ENCODE assay signal across 9 cellular contexts in genomic region chr19:24033962-24034342, GRCh38. TPM values are rescaled to one million over a fixed set of nuclear protein-coding genes. Genes with fewer than 3 reads are reported as not detected.
A peak's percentile ranks its signal among the peaks of the same experiment; 100 is the strongest.
DNase-seq lines count a peak whose midpoint lies in the region; ATAC-seq, FAIRE-seq and TF ChIP-seq lines count a peak whose summit lies in the region.
"Had no signal": no experiment of that assay in that cellular context is flagged by ENCODE, and none has a peak within 500 bp of the region (broad histone marks: within the 10 kb centered on the region; RNA-seq: fewer than 3 reads in every experiment).

No MANE protein-coding gene starts in this region.

- peaks cover 26% of the 10 kb centered on the region for H3K79me2 ChIP-seq in keratinocyte (ENCODE audit: control insufficient read depth, insufficient read depth, low read length)

- H3K36me3 ChIP-seq in keratinocyte (ENCODE audit: control insufficient read depth in 2 of 2, extremely low read depth in 1 of 2, insufficient read depth in 2 of 2, low read length in 2 of 2) (peaks cover 3 to 7% of the 10 kb centered on the region in 2 experiments), small intestine (ENCODE audit: control insufficient read depth in 2 of 2, insufficient read depth in 2 of 2, low read length in 2 of 2) (peaks cover 0 to 4% of the 10 kb centered on the region in 2 donors)

- peak in 1 of 3 experiments; percentile 11 for TF ChIP-seq CTCF in keratinocyte (optimal IDR thresholded peaks at IDR 0.05 in 1 of 3, IDR thresholded peaks at IDR 0.05 in 1 of 3, conservative IDR thresholded peaks at IDR 0.05 in 1 of 3; ENCODE audit: extremely low read depth in 1 of 3, insufficient read depth in 2 of 3, low read length in 3 of 3)

- H3K27me3 ChIP-seq in keratinocyte (ENCODE audit: control insufficient read depth, extremely low read depth, insufficient read depth, low read length) (no peaks in the 10 kb centered on the region), small intestine (ENCODE audit: control insufficient read depth in 2 of 2, insufficient read depth in 2 of 2, low read length in 2 of 2) (no peaks in the 10 kb centered on the region)

- H3K9me1 ChIP-seq in keratinocyte (ENCODE audit: control insufficient read depth, extremely low read depth, insufficient read depth, low read length), result no peaks in the 10 kb centered on the region

- no peaks in the 10 kb centered on the region for H3K9me3 ChIP-seq in keratinocyte (ENCODE audit: control insufficient read depth, low read depth, low read length)
- H3K9me3 ChIP-seq in small intestine (ENCODE audit: control insufficient read depth, low read depth), result no peaks in the 10 kb centered on the region

- H3K9ac ChIP-seq in keratinocyte (ENCODE audit: control insufficient read depth, extremely low read depth, insufficient read depth, low read length), result peak overlapping the region; percentile 94

- H3K27ac ChIP-seq in keratinocyte (ENCODE audit: control insufficient read depth, insufficient read depth, low read length), result peak overlapping the region; percentile 90
- H3K27ac ChIP-seq in small intestine (ENCODE audit: low read depth in 1 of 2, low read length in 1 of 2), result peak overlapping the region; percentile 66 to 95

- peak overlapping the region; percentile 99 for H2AFZ ChIP-seq in keratinocyte (ENCODE audit: control insufficient read depth, low read length)

- 0 to 3% (median 0%) methylated on average over 15 of the region's 15 CpGs for whole genome bisulfite sequencing in small intestine, 3 donors

- no peaks in the 10 kb centered on the region for H3K4me1 ChIP-seq in keratinocyte (ENCODE audit: control insufficient read depth, extremely low read depth, insufficient read depth, low read length)
- peaks cover 0 to 8% of the 10 kb centered on the region in 2 donors for H3K4me1 ChIP-seq in small intestine (ENCODE audit: control insufficient read depth in 2 of 2, insufficient read depth in 1 of 2, low read depth in 1 of 2, low read length in 1 of 2)

- dilution Hi-C loops in keratinocyte (cut with MboI; ENCODE audit: extremely low pct_ligation_motif_present, low sequenced_read_pairs), result no loop called here

- peak overlapping the region; percentile 81 to 93 (median 87) for H3K4me3 ChIP-seq in keratinocyte (ENCODE audit: control insufficient read depth in 2 of 3, extremely low read depth in 1 of 3, insufficient read depth in 2 of 3, low read depth in 1 of 3, low read length in 3 of 3)
- H3K4me3 ChIP-seq in small intestine (ENCODE audit: low read depth in 1 of 2, low read length in 2 of 2), result peak overlapping the region; percentile 82 to 85

- ATAC-seq in GM19372 (IDR thresholded peaks at IDR 0.05; ENCODE audit: low read depth, unreplicated experiment) (peak; percentile 14), HG03460 (IDR thresholded peaks at IDR 0.05; ENCODE audit: unreplicated experiment) (peak; percentile 21)

- DNase-seq in D341Med (ENCODE audit: low spot score) (peak; percentile 33), SK-N-DZ (ENCODE audit: low spot score) (peak; percentile 47), keratinocyte (ENCODE audit: low read depth, low spot score) (no peak), small intestine (peak; percentile 66)
- DNase-seq in central memory CD4-positive, alpha-beta T cell, result peak; percentile 30
- no peak for DNase-seq in activated CD4-positive, CD25-positive, alpha-beta regulatory T cell (lab: John Stamatoyannopoulos, UW)

- H4K20me1 ChIP-seq in keratinocyte (ENCODE audit: control insufficient read depth, extremely low read depth, insufficient read depth, low read length), result no peaks in the 10 kb centered on the region

- no peak for FAIRE-seq in keratinocyte (lab: Jason Lieb, UNC)
- FAIRE-seq in small intestine (lab: Jason Lieb, UNC), result no peak
- FAIRE-seq: colon had no signal

- H3K4me2 ChIP-seq in keratinocyte (ENCODE audit: control insufficient read depth, extremely low read depth, insufficient read depth, low read depth, low read length), result peak overlapping the region; percentile 62

RNA-seq across cellular contexts. Expression of gene ZNF254, which starts 53.0 kb away (rescaled TPM):
- polyA plus RNA-seq in SK-N-DZ (2014; cell fraction: cytosol; rRNA removed), result 6.4 and 8.3 TPM in 2 replicates
- 10.7 and 12.1 TPM in 2 replicates for polyA plus RNA-seq in SK-N-DZ (2014; cell fraction: nucleus; rRNA removed)
- polyA plus RNA-seq in keratinocyte (5.0 to 6.3 TPM (median 5.7 TPM) in 3 replicates), small intestine (1 to 10 TPM; 1.1 to 5.1 (median 4.2) TPM)
- 9.9 TPM for polyA plus RNA-seq in keratinocyte (2011; ENCODE audit: low read depth)
- 1.6 and 3.2 TPM in 2 replicates for polyA plus RNA-seq in keratinocyte (2011; cell fraction: cytosol; rRNA removed)
- polyA plus RNA-seq in keratinocyte (2011; cell fraction: nucleus; rRNA removed), result 7.2 and 9.9 TPM in 2 replicates
- 3.0 and 4.0 TPM in 2 replicates for polyA plus RNA-seq in keratinocyte (2012; ENCODE audit: low replicate concordance)
- polyA minus RNA-seq in keratinocyte, result 8.4 to 16.6 TPM (median 10.2 TPM) in 3 replicates
- polyA minus RNA-seq in keratinocyte (2011; cell fraction: cytosol; rRNA and poly(A)+ RNA removed), result 9.0 TPM
- 10.8 and 22.5 TPM in 2 replicates for polyA minus RNA-seq in keratinocyte (2011; cell fraction: nucleus; rRNA and poly(A)+ RNA removed)

Comparison
In these comparisons a context has a peak if more than half of its experiments do, and no peak if none do; other contexts are left out.
1. DNase-seq: peak in D341Med (single experiment), SK-N-DZ (single experiment), central memory CD4-positive, alpha-beta T cell (single experiment) and small intestine (single experiment); none in keratinocyte (single experiment) and activated CD4-positive, CD25-positive, alpha-beta regulatory T cell (0 of 4).